ENCODE assay signal across 17 cellular contexts in genomic region chr2:239570216-239570925, GRCh38.
A peak's percentile ranks its signal among the peaks of the same experiment; 100 is the strongest.
DNase-seq lines count a peak whose midpoint lies in the region; ATAC-seq and TF ChIP-seq lines count a peak whose summit lies in the region.
"Had no signal": no experiment of that assay in that cellular context is flagged by ENCODE, and none has a peak within 500 bp of the region (broad histone marks: within the 10 kb centered on the region; RNA-seq: fewer than 3 reads in every experiment).

No MANE protein-coding gene starts in this region.

- H3K36me3 Mint-ChIP-seq in dendritic cell treated with granulocyte-macrophage colony-stimulating factor and Interleukin-4, amounts not matched to agents 40 ng/mL and 50 ng/mL, for 4 days (ENCODE audit: low read depth): no peaks in the 10 kb centered on the region

- peak; percentile 34 for DNase-seq in activated effector memory CD4-positive, alpha-beta T cell treated with anti-CD3 and anti-CD28 coated beads, Interleukin-2, amount 50 U/mL, for 16 hours
- DNase-seq in activated effector memory CD4-positive, alpha-beta T cell treated with Interleukin-2 at 50 U/mL for 16 hours: no peak
- DNase-seq in neuronal stem cell (ENCODE audit: low spot score): no peak
- DNase-seq in upper lobe of right lung: peak; percentile 51
- no peak for DNase-seq in NCI-H524 (lab: John Stamatoyannopoulos, UW)
- DNase-seq: AML-193; Calu3; CD4-positive, alpha-beta T cell; DMS 273 treated with DMSO at 0.1 percent for 48 hours; HCEC 1CT; HFFc6 had no signal

- no peak for ATAC-seq in upper lobe of right lung
- no peak for ATAC-seq in activated CD4-positive, CD25-positive, alpha-beta regulatory T cell treated with anti-CD3 and anti-CD28 coated beads, Interleukin-2, amount 50 U/mL, for 24 hours
- no peak for ATAC-seq in GM19452 (IDR thresholded peaks at IDR 0.05; ENCODE audit: unreplicated experiment)

- no peak overlapping the region for H2AFZ ChIP-seq in neuronal stem cell (ENCODE audit: low read length)

- intact Hi-C loops in dendritic cell treated with granulocyte-macrophage colony-stimulating factor and Interleukin-4, amounts not matched to agents 40 ng/mL and 50 ng/mL, for 4 days (cut with micrococcal nuclease): no loop called here
- intact Hi-C loops in upper lobe of right lung (cut with DNase I): no loop called here

- no peak overlapping the region for H3K27ac ChIP-seq in neuronal stem cell (replicated peaks; ENCODE audit: low read length)
- no peak overlapping the region for H3K27ac ChIP-seq in upper lobe of right lung
- H3K27ac ChIP-seq: 22Rv1, BLaER1, HL-60 had no signal

- no peak overlapping the region for H3K14ac ChIP-seq in neuronal stem cell (ENCODE audit: low read length)

- no CpG with 5 or more reads among the region's 15 CpGs for WGBS in neuronal stem cell (ENCODE audit: extremely low coverage in 2 of 2, insufficient read length in 2 of 2, insufficient replicate concordance in 1 of 2), 2 donors

- TF ChIP-seq CTCF in upper lobe of right lung (IDR thresholded peaks at IDR 0.05): no peak

- H3K36me3 ChIP-seq in neuronal stem cell (replicated peaks in 1 of 2; ENCODE audit: control insufficient read depth in 2 of 2, insufficient read depth in 2 of 2, low read length in 2 of 2): no peaks in the 10 kb centered on the region
- no peaks in the 10 kb centered on the region for H3K36me3 ChIP-seq in upper lobe of right lung
- H3K36me3 ChIP-seq: BLaER1 had no signal

- no peak overlapping the region for H4K8ac ChIP-seq in neuronal stem cell (ENCODE audit: low read depth, low read length)

- no peaks in the 10 kb centered on the region for H3K9me3 Mint-ChIP-seq in dendritic cell treated with granulocyte-macrophage colony-stimulating factor and Interleukin-4, amounts not matched to agents 40 ng/mL and 50 ng/mL, for 4 days
- H3K9me3 Mint-ChIP-seq: CD4-positive, alpha-beta T cell had no signal

- peaks cover 19% of the 10 kb centered on the region for H3K27me3 Mint-ChIP-seq in dendritic cell treated with granulocyte-macrophage colony-stimulating factor and Interleukin-4, amounts not matched to agents 40 ng/mL and 50 ng/mL, for 4 days
- H3K27me3 Mint-ChIP-seq: CD4-positive, alpha-beta T cell had no signal

- no peak overlapping the region for H2BK12ac ChIP-seq in neuronal stem cell (ENCODE audit: low read length)

- H3K79me1 ChIP-seq in neuronal stem cell (ENCODE audit: low read depth, low read length): no peaks in the 10 kb centered on the region

- H3K4me2 ChIP-seq in neuronal stem cell (ENCODE audit: insufficient read depth, low read length, poor library complexity, severe bottlenecking): no peak overlapping the region
- H3K4me2 ChIP-seq: BLaER1 had no signal

- no peak overlapping the region for H4K91ac ChIP-seq in neuronal stem cell (ENCODE audit: low read depth, low read length, poor library complexity)

- peak overlapping the region; percentile 19 for H3K27ac Mint-ChIP-seq in dendritic cell treated with granulocyte-macrophage colony-stimulating factor and Interleukin-4, amounts not matched to agents 40 ng/mL and 50 ng/mL, for 4 days
- H3K27ac Mint-ChIP-seq: CD4-positive, alpha-beta T cell; HFFc6 had no signal

- no peak overlapping the region for H2AK5ac ChIP-seq in neuronal stem cell (ENCODE audit: low read depth, low read length)

- no peak overlapping the region for H3K4me3 Mint-ChIP-seq in dendritic cell treated with granulocyte-macrophage colony-stimulating factor and Interleukin-4, amounts not matched to agents 40 ng/mL and 50 ng/mL, for 4 days
- H3K4me3 Mint-ChIP-seq: CD4-positive, alpha-beta T cell; HFFc6 had no signal

- no peak overlapping the region for H2BK15ac ChIP-seq in neuronal stem cell (ENCODE audit: low read length)

- H3K27me3 ChIP-seq in neuronal stem cell (ENCODE audit: control insufficient read depth in 3 of 3, insufficient read depth in 3 of 3, low read depth in 1 of 3, low read length in 3 of 3): peaks cover 0 to 23% (median 0%) of the 10 kb centered on the region in 3 experiments
- H3K27me3 ChIP-seq in upper lobe of right lung: no peaks in the 10 kb centered on the region
- H3K27me3 ChIP-seq: BLaER1 had no signal

- H3K4ac ChIP-seq in neuronal stem cell (ENCODE audit: low read length): no peak overlapping the region

- H3K4me1 Mint-ChIP-seq in dendritic cell treated with granulocyte-macrophage colony-stimulating factor and Interleukin-4, amounts not matched to agents 40 ng/mL and 50 ng/mL, for 4 days (ENCODE audit: low read depth): no peaks in the 10 kb centered on the region

- H3K4me1 ChIP-seq in neuronal stem cell (ENCODE audit: control insufficient read depth in 2 of 2, insufficient read depth in 1 of 2, low read depth in 1 of 2, low read length in 2 of 2): peaks cover 0 to 2% of the 10 kb centered on the region in 2 donors
- H3K4me1 ChIP-seq in upper lobe of right lung: no peaks in the 10 kb centered on the region

- no peak overlapping the region for H3K18ac ChIP-seq in neuronal stem cell (ENCODE audit: low read length)

- H3K4me3 ChIP-seq in neuronal stem cell (ENCODE audit: low read length in 2 of 2) (no peak overlapping the region), upper lobe of right lung (no peak overlapping the region)
- H3K4me3 ChIP-seq: BLaER1 had no signal

- H2BK120ac ChIP-seq in neuronal stem cell (ENCODE audit: low read depth, low read length): peak overlapping the region; percentile 23

- no peak overlapping the region for H3K9ac ChIP-seq in neuronal stem cell (ENCODE audit: low read depth, low read length, poor library complexity)
- H3K9ac ChIP-seq: BLaER1 had no signal

- peak overlapping the region; percentile 55 for H2BK5ac ChIP-seq in neuronal stem cell (ENCODE audit: low read length)

- no peaks in the 10 kb centered on the region for H3K9me3 ChIP-seq in neuronal stem cell (replicated peaks in 1 of 2; ENCODE audit: control insufficient read depth in 2 of 2, insufficient read depth in 1 of 2, low read depth in 1 of 2, low read length in 2 of 2)
- no peaks in the 10 kb centered on the region for H3K9me3 ChIP-seq in upper lobe of right lung
- H3K9me3 ChIP-seq: BLaER1 had no signal

- H3K23ac ChIP-seq in neuronal stem cell (ENCODE audit: low read depth, low read length, poor library complexity): no peak overlapping the region

Comparison
In these comparisons a context has a peak if more than half of its experiments do, and no peak if none do; other contexts are left out.
1. DNase-seq: peak in activated effector memory CD4-positive, alpha-beta T cell treated with anti-CD3 and anti-CD28 coated beads, Interleukin-2, amount 50 U/mL, for 16 hours (single experiment) and upper lobe of right lung (single experiment); none in activated effector memory CD4-positive, alpha-beta T cell treated with Interleukin-2 at 50 U/mL for 16 hours (single experiment), neuronal stem cell (single experiment) and NCI-H524 (0 of 2).